Comparison of ENCODE assay signal across 8 cellular contexts in genomic region chr12:124917135-124917840, GRCh38. TPM values are rescaled to one million over a fixed set of nuclear protein-coding genes. Genes with fewer than 3 reads are reported as not detected.
DNase-seq lines count a peak whose midpoint lies in the region; ATAC-seq and TF ChIP-seq lines count a peak whose summit lies in the region.

No MANE protein-coding gene starts in this region.

- peaks cover 15% of the 10 kb centered on the region for H3K27me3 Mint-ChIP-seq in activated CD4-positive, alpha-beta memory T cell treated with anti-CD3 and anti-CD28 coated beads for 36 hours
- peaks cover 47% of the 10 kb centered on the region for H3K27me3 Mint-ChIP-seq in endothelial cell (ENCODE audit: unreplicated experiment)

- ATAC-seq in GM19372 (IDR thresholded peaks at IDR 0.05; ENCODE audit: low read depth, unreplicated experiment) (peak; percentile 47), HG03565 (IDR thresholded peaks at IDR 0.05; ENCODE audit: unreplicated experiment) (peak; percentile 28), mucosa of descending colon (peak; percentile 76)

- no peak for TF ChIP-seq CTCF in endothelial cell (IDR thresholded peaks at IDR 0.05; ENCODE audit: unreplicated experiment)
- no peak for TF ChIP-seq CTCF in mucosa of descending colon (IDR thresholded peaks at IDR 0.05)

- no peaks in the 10 kb centered on the region for H3K9me3 Mint-ChIP-seq in activated CD4-positive, alpha-beta memory T cell treated with anti-CD3 and anti-CD28 coated beads for 36 hours
- no peaks in the 10 kb centered on the region for H3K9me3 Mint-ChIP-seq in endothelial cell (ENCODE audit: unreplicated experiment)

- POLR2A ChIA-PET in activated CD4-positive, alpha-beta memory T cell treated with anti-CD3 and anti-CD28 coated beads for 36 hours (lab: Charles Lee): interaction anchor here (0.7 to 9.7 kb wide), 4 partner anchors 11 to 143 kb away, joined by 3 to 137 read pairs (median 6); partner anchors contain the start of gene BRI3BP

- peak; percentile 85 for DNase-seq in AG08396 (ENCODE audit: low spot score)
- DNase-seq in activated CD4-positive, alpha-beta memory T cell treated with anti-CD3 and anti-CD28 coated beads for 36 hours: peak; percentile 97
- DNase-seq in endothelial cell (ENCODE audit: low spot score): peak; percentile 87
- DNase-seq in mucosa of descending colon: peak; percentile 95 to 98 (median 96)
- peak; percentile 92 for DNase-seq in stimulated activated CD8-positive, alpha-beta memory T cell treated with anti-CD3 and anti-CD28 coated beads, Interleukin-4, amount 100 ng/mL, for 48 hours
- no peak for DNase-seq in DMS 273 (lab: John Stamatoyannopoulos, UW; ENCODE audit: unreplicated experiment)

- H3K9me3 ChIP-seq in mucosa of descending colon: no peaks in the 10 kb centered on the region

- intact Hi-C loops in activated CD4-positive, alpha-beta memory T cell treated with anti-CD3 and anti-CD28 coated beads for 36 hours (cut with micrococcal nuclease): loop anchor here (1.0 to 10.0 kb wide), 7 partner anchors 10 to 1480 kb away; partner anchors contain the start of genes DHX37, NCOR2 and RILPL2
- intact Hi-C loops in mucosa of descending colon (cut with DNase I, micrococcal nuclease): no loop called here

- H3K4me3 ChIP-seq in mucosa of descending colon: no peak overlapping the region

- peaks cover 55% of the 10 kb centered on the region for H3K4me1 ChIP-seq in mucosa of descending colon (ENCODE audit: low read depth)

- H3K4me1 Mint-ChIP-seq in activated CD4-positive, alpha-beta memory T cell treated with anti-CD3 and anti-CD28 coated beads for 36 hours (ENCODE audit: low read depth): peaks cover 93% of the 10 kb centered on the region
- H3K4me1 Mint-ChIP-seq in endothelial cell (ENCODE audit: unreplicated experiment): peaks cover 77% of the 10 kb centered on the region

- peaks cover 27% of the 10 kb centered on the region for H3K36me3 Mint-ChIP-seq in activated CD4-positive, alpha-beta memory T cell treated with anti-CD3 and anti-CD28 coated beads for 36 hours
- H3K36me3 Mint-ChIP-seq in endothelial cell (ENCODE audit: low read depth, unreplicated experiment): peaks cover 31% of the 10 kb centered on the region

- no peaks in the 10 kb centered on the region for H3K36me3 ChIP-seq in mucosa of descending colon (ENCODE audit: low read depth)

- H3K4me3 Mint-ChIP-seq in activated CD4-positive, alpha-beta memory T cell treated with anti-CD3 and anti-CD28 coated beads for 36 hours: peak overlapping the region; percentile 100
- peak overlapping the region; percentile 83 for H3K4me3 Mint-ChIP-seq in endothelial cell (ENCODE audit: unreplicated experiment)

- H3K27ac Mint-ChIP-seq in activated CD4-positive, alpha-beta memory T cell treated with anti-CD3 and anti-CD28 coated beads for 36 hours: peak overlapping the region; percentile 100
- peak overlapping the region; percentile 100 for H3K27ac Mint-ChIP-seq in endothelial cell (ENCODE audit: unreplicated experiment)

- CTCF ChIA-PET in activated CD4-positive, alpha-beta memory T cell treated with anti-CD3 and anti-CD28 coated beads for 36 hours (lab: Charles Lee): interaction anchor here (1.1 to 8.5 kb wide), 3 partner anchors 10 to 23 kb away, joined by 7 to 132 read pairs (median 70); no protein-coding TSS in a partner anchor

RNA-seq across cellular contexts. Expression of gene UBC, which starts 2.8 kb away (rescaled TPM):
- 100 to 1,000 TPM; 940 to 950 TPM for total RNA-seq in activated CD4-positive, alpha-beta memory T cell treated with anti-CD3 and anti-CD28 coated beads for 36 hours
- total RNA-seq in endothelial cell (ENCODE audit: unreplicated experiment) (765 TPM), mucosa of descending colon (1,000 to 10,000 TPM; 1,242 to 1,563 (median 1,498) TPM)

RNA-seq across cellular contexts. Expression of gene SCARB1, which starts 53.6 kb away (rescaled TPM):
- total RNA-seq in activated CD4-positive, alpha-beta memory T cell treated with anti-CD3 and anti-CD28 coated beads for 36 hours: 10 to 100 TPM; 11.4 to 12.8 TPM
- total RNA-seq in endothelial cell (ENCODE audit: unreplicated experiment) (16.9 TPM), mucosa of descending colon (10 to 100 TPM; 23.0 to 55.1 (median 31.2) TPM)
